In the genomic region with DNA sequence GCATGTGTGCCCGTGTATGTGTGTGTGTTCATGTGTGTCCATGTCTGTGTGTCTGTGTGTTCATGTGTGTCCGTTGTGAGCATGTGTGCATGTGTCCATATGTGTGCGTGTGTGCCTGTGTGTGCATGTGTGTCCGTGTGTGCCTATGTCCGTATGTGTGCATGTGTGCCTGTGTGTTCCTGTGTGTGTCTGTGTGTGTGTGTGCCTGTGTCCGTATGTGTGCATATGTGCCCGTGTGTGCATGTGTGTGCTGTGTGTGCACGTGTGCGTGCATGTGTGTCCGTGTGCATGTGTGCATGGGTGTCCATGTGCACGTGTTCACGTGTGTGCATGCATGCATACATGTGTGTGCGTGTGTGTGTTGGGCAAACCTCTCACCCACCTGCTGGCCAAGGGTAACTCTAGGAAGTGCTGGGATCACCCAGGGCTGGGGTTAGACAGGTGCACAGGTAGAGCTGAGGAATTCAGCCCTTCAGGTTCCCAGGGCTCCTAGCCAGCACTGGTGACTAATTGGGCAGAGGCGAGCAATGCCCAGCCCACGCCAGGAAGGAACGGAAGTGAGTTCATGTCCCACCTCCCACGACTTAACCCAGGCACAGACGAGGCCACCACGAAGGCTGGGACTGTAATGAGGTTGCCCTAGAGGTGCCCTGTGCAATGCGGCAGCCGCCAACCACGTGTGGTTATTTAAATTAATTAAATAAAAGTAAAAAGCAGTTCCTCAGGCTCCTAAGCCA, we compare ENCODE assay signal across 9 cellular contexts. TPM values are rescaled to one million over a fixed set of nuclear protein-coding genes. Genes with fewer than 3 reads are reported as not detected.
DNase-seq lines count a peak whose midpoint lies in the region; ATAC-seq, FAIRE-seq and TF ChIP-seq lines count a peak whose summit lies in the region.
"Had no signal": no experiment of that assay in that cellular context is flagged by ENCODE, and none has a peak within 500 bp of the region (broad histone marks: within the 10 kb centered on the region; RNA-seq: fewer than 3 reads in every experiment).

No MANE protein-coding gene starts in this region.

- TF ChIP-seq RAD21 in A549 (conservative IDR thresholded peaks at IDR 0.05 in 1 of 2, IDR thresholded peaks at IDR 0.05 in 1 of 2) = no peak
- peak; percentile 15; the same call in 1 of the 2 replicates for TF ChIP-seq RAD21 in Ishikawa (IDR thresholded peaks at IDR 0.05; ENCODE audit: low read depth)

- H3K4me1 ChIP-seq in A549 (peaks cover 35% of the 10 kb centered on the region), mucosa of descending colon (ENCODE audit: low read depth) (peaks cover 15% of the 10 kb centered on the region), vagina (peaks cover 42% of the 10 kb centered on the region)

- peaks cover 27% of the 10 kb centered on the region for H3K4me1 Mint-ChIP-seq in activated T-cell treated with anti-CD3 and anti-CD28 coated beads, Interleukin-2, amount 50 U/mL, for 72 hours (ENCODE audit: low read depth)

- H3K27me3 Mint-ChIP-seq in activated T-cell treated with anti-CD3 and anti-CD28 coated beads, Interleukin-2, amount 50 U/mL, for 72 hours (ENCODE audit: low read depth) = no peaks in the 10 kb centered on the region

- no peak overlapping the region for H3K27ac Mint-ChIP-seq in activated T-cell treated with anti-CD3 and anti-CD28 coated beads, Interleukin-2, amount 50 U/mL, for 72 hours

- H3K27ac ChIP-seq in A549 = peak overlapping the region; percentile 82 to 87
- H3K27ac ChIP-seq in vagina = no peak overlapping the region

- peak overlapping the region; percentile 29 to 51 for H3K4me3 Mint-ChIP-seq in activated T-cell treated with anti-CD3 and anti-CD28 coated beads, Interleukin-2, amount 50 U/mL, for 72 hours

- intact Hi-C loops in mucosa of descending colon (cut with DNase I, micrococcal nuclease) (no loop called here), vagina (cut with DNase I) (no loop called here)

- peak in 1 of 2 experiments; percentile 54 for DNase-seq in A549 (ENCODE audit: low read depth in 1 of 2, low spot score in 1 of 2)
- DNase-seq in activated T-cell treated with anti-CD3 and anti-CD28 coated beads, Interleukin-2, amount 50 U/mL, for 72 hours = peak; percentile 65 to 73
- peak in 2 of 3 donors; percentile 59 to 69 for DNase-seq in mucosa of descending colon
- no peak for DNase-seq in NCI-H345 treated with DMSO at 0.1 percent for 48 hours (lab: John Stamatoyannopoulos, UW; ENCODE audit: unreplicated experiment)
- DNase-seq in cerebellar nuclear complex (lab: John Stamatoyannopoulos, UW) = no peak
- no peak for DNase-seq in NCI-H2227 (lab: John Stamatoyannopoulos, UW; ENCODE audit: unreplicated experiment)
- DNase-seq in vagina (ENCODE audit: extremely low spot score in 2 of 2) = no peak

- no peak overlapping the region for H3K4me3 ChIP-seq in A549
- H3K4me3 ChIP-seq in mucosa of descending colon = no peak overlapping the region
- H3K4me3 ChIP-seq in vagina = no peak overlapping the region

- CTCF ChIA-PET in A549 (lab: Yijun Ruan, JAX) = interaction anchor here (0.8 to 3.9 kb wide), 10 partner anchors 10 to 262 kb away, joined by 3 to 20 read pairs (median 6); no protein-coding TSS in a partner anchor

- 54% methylated on average over 22 of the region's 22 CpGs for WGBS in A549 (ENCODE audit: missing lambda C conversion rate)

- ATAC-seq in A549 (peak; percentile 47 to 51), mucosa of descending colon (peak; percentile 82)
- peak; percentile 79 to 87 for ATAC-seq in activated T-cell treated with anti-CD3 and anti-CD28 coated beads, Interleukin-2, amount 50 U/mL, for 72 hours (replicated peaks in 1 of 2)

- TF ChIP-seq EP300 in A549 (IDR thresholded peaks at IDR 0.05) (no peak; a peak in 1 of 5 replicates), Ishikawa (IDR thresholded peaks at IDR 0.05; ENCODE audit: borderline replicate concordance) (peak; percentile 51; the same call in 1 of the 2 replicates)

- TF ChIP-seq CTCF in A549 (IDR thresholded peaks at IDR 0.05) = no peak
- no peak for TF ChIP-seq CTCF in mucosa of descending colon (IDR thresholded peaks at IDR 0.05)
- no peak for TF ChIP-seq CTCF in vagina (IDR thresholded peaks at IDR 0.05)

- H3K4me2 ChIP-seq in A549 = peak overlapping the region; percentile 50

- no peaks in the 10 kb centered on the region for H3K27me3 ChIP-seq in vagina

- FAIRE-seq in A549 (lab: Jason Lieb, UNC) = no peak

- no peaks in the 10 kb centered on the region for H3K36me3 Mint-ChIP-seq in activated T-cell treated with anti-CD3 and anti-CD28 coated beads, Interleukin-2, amount 50 U/mL, for 72 hours (ENCODE audit: insufficient read depth in 2 of 2)

- H3K9me3 ChIP-seq in A549 (peaks cover under 1% of the 10 kb centered on the region; the same call in 1 of the 3 replicates), mucosa of descending colon (no peaks in the 10 kb centered on the region), vagina (no peaks in the 10 kb centered on the region)

- POLR2A ChIA-PET in A549 (lab: Yijun Ruan, JAX) = interaction anchor here (1.0 to 4.3 kb wide), 3 partner anchors 11 to 16 kb away, joined by 4 to 39 read pairs (median 10); no protein-coding TSS in a partner anchor

- no peaks in the 10 kb centered on the region for H3K36me3 ChIP-seq in mucosa of descending colon (ENCODE audit: low read depth)
- no peaks in the 10 kb centered on the region for H3K36me3 ChIP-seq in vagina

- TF ChIP-seq POLR2A in A549 (IDR thresholded peaks at IDR 0.05; ENCODE audit: low read length) = no peak
- TF ChIP-seq POLR2A in vagina (IDR thresholded peaks at IDR 0.05) = no peak

- H3K9me3 Mint-ChIP-seq in activated T-cell treated with anti-CD3 and anti-CD28 coated beads, Interleukin-2, amount 50 U/mL, for 72 hours = no peaks in the 10 kb centered on the region

TF ChIP-seq in A549, 52 proteins besides CTCF, POLR2A, EP300 and RAD21 (continues in another document):
- no peak for TF ChIP-seq BCL3 (IDR thresholded peaks at IDR 0.05)
- TF ChIP-seq FOSL2 (IDR thresholded peaks at IDR 0.05) = no peak
- peak; percentile 55 for TF ChIP-seq FOSL2 (CRISPR knock-in tag; IDR thresholded peaks at IDR 0.05)

TF ChIP-seq in Ishikawa, 13 proteins besides CTCF, POLR2A, EP300 and RAD21 (continues in another document):
- TF ChIP-seq TAF1 (IDR thresholded peaks at IDR 0.05; ENCODE audit: low read depth) (no peak), TEAD4 (IDR thresholded peaks at IDR 0.05) (peak; percentile 72), FOXM1 (IDR thresholded peaks at IDR 0.05; ENCODE audit: borderline replicate concordance, low read depth) (no peak), YY1 (IDR thresholded peaks at IDR 0.05; ENCODE audit: low read depth) (no peak), ZBTB7A (IDR thresholded peaks at IDR 0.05; ENCODE audit: low read depth) (no peak), TCF12 (IDR thresholded peaks at IDR 0.05; ENCODE audit: low read depth) (peak; percentile 78; the same call in 1 of the 2 replicates), NFIC (IDR thresholded peaks at IDR 0.05) (peak; percentile 79), CEBPB (IDR thresholded peaks at IDR 0.05) (no peak), MAX (IDR thresholded peaks at IDR 0.05) (peak; percentile 98), CREB1 (IDR thresholded peaks at IDR 0.05; ENCODE audit: low read depth) (no peak)
- TF ChIP-seq, protein P1, sequence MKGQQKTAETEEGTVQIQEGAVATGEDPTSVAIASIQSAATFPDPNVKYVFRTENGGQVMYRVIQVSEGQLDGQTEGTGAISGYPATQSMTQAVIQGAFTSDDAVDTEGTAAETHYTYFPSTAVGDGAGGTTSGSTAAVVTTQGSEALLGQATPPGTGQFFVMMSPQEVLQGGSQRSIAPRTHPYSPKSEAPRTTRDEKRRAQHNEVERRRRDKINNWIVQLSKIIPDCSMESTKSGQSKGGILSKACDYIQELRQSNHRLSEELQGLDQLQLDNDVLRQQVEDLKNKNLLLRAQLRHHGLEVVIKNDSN (IDR thresholded peaks at IDR 0.05) = peak; percentile 34

RNA-seq across cellular contexts. Expression of gene CSNK1D, which starts 8.2 kb away (rescaled TPM):
- polyA plus RNA-seq in A549 (2011; rRNA removed) (130 and 139 TPM in 2 replicates), A549 (2017; fragmentation: RNase III; extraction: RNeasy Plus Mini Kit Qiagen cat#74134 plus additional on column Dnase treatment) (151 to 173 TPM (median 163 TPM) in 3 replicates)
- polyA plus RNA-seq in A549 (2012; cell fraction: cytosol; rRNA removed) = 182 and 192 TPM in 2 replicates
- polyA plus RNA-seq in A549 (2012; cell fraction: nucleus; rRNA removed) = 734 and 786 TPM in 2 replicates
- 105 and 128 TPM in 2 replicates for polyA minus RNA-seq in A549 (2011; rRNA and poly(A)+ RNA removed)
- 100 to 1,000 TPM; 166 to 170 TPM for total RNA-seq in activated T-cell treated with anti-CD3 and anti-CD28 coated beads, Interleukin-2, amount 50 U/mL, for 72 hours
- total RNA-seq in mucosa of descending colon (100 to 1,000 TPM; 177 to 221 (median 189) TPM), vagina (67.8 TPM)

RNA-seq across cellular contexts. Expression of gene CD7, which starts 35.7 kb away (rescaled TPM):
- polyA plus RNA-seq in A549 (2011; rRNA removed) (not detected in 2 replicates), A549 (2017; fragmentation: RNase III; extraction: RNeasy Plus Mini Kit Qiagen cat#74134 plus additional on column Dnase treatment) (not detected in 3 replicates)
- not detected in 2 replicates for polyA plus RNA-seq in A549 (2012; cell fraction: cytosol; rRNA removed)
- 0.07 TPM in 1 of 2 replicates, not detected in the other for polyA plus RNA-seq in A549 (2012; cell fraction: nucleus; rRNA removed)
- polyA minus RNA-seq in A549 (2011; rRNA and poly(A)+ RNA removed) = not detected in 2 replicates
- 1,000 to 10,000 TPM in 1 of 2 donors, 100 to 1,000 TPM in 1; 845 to 1,007 TPM for total RNA-seq in activated T-cell treated with anti-CD3 and anti-CD28 coated beads, Interleukin-2, amount 50 U/mL, for 72 hours
- total RNA-seq in mucosa of descending colon (10 to 100 TPM in 2 of 3 donors, 1 to 10 TPM in 1; 10.0 to 12.8 (median 12.3) TPM), vagina (5.2 TPM)
- total RNA-seq: kidney epithelial cell had no signal

RNA-seq across cellular contexts. Expression of gene SECTM1, which starts 51.9 kb away (rescaled TPM):
- polyA plus RNA-seq in A549 (2011; rRNA removed) (0.22 and 0.58 TPM in 2 replicates), A549 (2017; fragmentation: RNase III; extraction: RNeasy Plus Mini Kit Qiagen cat#74134 plus additional on column Dnase treatment) (1.5 to 2.5 TPM (median 2.0 TPM) in 3 replicates)
- 0.31 and 0.52 TPM in 2 replicates for polyA plus RNA-seq in A549 (2012; cell fraction: cytosol; rRNA removed)
- polyA plus RNA-seq in A549 (2012; cell fraction: nucleus; rRNA removed) = 0.58 and 0.83 TPM in 2 replicates
- polyA minus RNA-seq in A549 (2011; rRNA and poly(A)+ RNA removed) = not detected in 2 replicates
- 10 to 100 TPM in 1 of 2 donors, 1 to 10 TPM in 1; 3.3 to 12.6 TPM for total RNA-seq in activated T-cell treated with anti-CD3 and anti-CD28 coated beads, Interleukin-2, amount 50 U/mL, for 72 hours
- total RNA-seq in mucosa of descending colon (100 to 1,000 TPM; 127 to 268 (median 213) TPM), vagina (37.1 TPM)
- total RNA-seq: kidney epithelial cell had no signal

RNA-seq across cellular contexts. Expression of gene SLC16A3, which starts 52.8 kb away (rescaled TPM):
- polyA plus RNA-seq in A549 (2011; rRNA removed) = 28.6 and 40.0 TPM in 2 replicates
- 53.6 and 113 TPM in 2 replicates for polyA plus RNA-seq in A549 (2012; cell fraction: cytosol; rRNA removed)
- polyA plus RNA-seq in A549 (2012; cell fraction: nucleus; rRNA removed) = 108 and 156 TPM in 2 replicates
- polyA plus RNA-seq in A549 (2017; fragmentation: RNase III; extraction: RNeasy Plus Mini Kit Qiagen cat#74134 plus additional on column Dnase treatment) = 77.9 to 97.7 TPM (median 90.9 TPM) in 3 replicates
- 31.5 TPM in 2 replicates for polyA minus RNA-seq in A549 (2011; rRNA and poly(A)+ RNA removed)
- total RNA-seq in activated T-cell treated with anti-CD3 and anti-CD28 coated beads, Interleukin-2, amount 50 U/mL, for 72 hours = 10 to 100 TPM; 42.8 to 74.5 TPM
- total RNA-seq in mucosa of descending colon = 100 to 1,000 TPM in 2 of 3 donors, 10 to 100 TPM in 1; 41.0 to 150 (median 104) TPM
- 21.1 TPM for total RNA-seq in vagina

Comparison
In these comparisons a context has a peak if more than half of its experiments do, and no peak if none do; other contexts are left out.
1. DNase-seq: peak in activated T-cell treated with anti-CD3 and anti-CD28 coated beads, Interleukin-2, amount 50 U/mL, for 72 hours (2 of 2) and mucosa of descending colon (2 of 3); none in NCI-H345 treated with DMSO at 0.1 percent for 48 hours (single experiment), cerebellar nuclear complex (0 of 2), NCI-H2227 (single experiment) and vagina (0 of 2).
2. RNA of gene CD7, which starts 35.7 kb away (total RNA-seq): 845 to 1,007 TPM in activated T-cell treated with anti-CD3 and anti-CD28 coated beads, Interleukin-2, amount 50 U/mL, for 72 hours; 10.0 to 12.8 TPM in mucosa of descending colon and 5.2 TPM in vagina (single experiment); every median in the first group is over 10 times any median in the second.
3. Peak in every context shown above with its lines, with median percentiles within 50 percentile points of each other: ATAC-seq.